ENCODE assay signal across 8 cellular contexts in the genomic region with DNA sequence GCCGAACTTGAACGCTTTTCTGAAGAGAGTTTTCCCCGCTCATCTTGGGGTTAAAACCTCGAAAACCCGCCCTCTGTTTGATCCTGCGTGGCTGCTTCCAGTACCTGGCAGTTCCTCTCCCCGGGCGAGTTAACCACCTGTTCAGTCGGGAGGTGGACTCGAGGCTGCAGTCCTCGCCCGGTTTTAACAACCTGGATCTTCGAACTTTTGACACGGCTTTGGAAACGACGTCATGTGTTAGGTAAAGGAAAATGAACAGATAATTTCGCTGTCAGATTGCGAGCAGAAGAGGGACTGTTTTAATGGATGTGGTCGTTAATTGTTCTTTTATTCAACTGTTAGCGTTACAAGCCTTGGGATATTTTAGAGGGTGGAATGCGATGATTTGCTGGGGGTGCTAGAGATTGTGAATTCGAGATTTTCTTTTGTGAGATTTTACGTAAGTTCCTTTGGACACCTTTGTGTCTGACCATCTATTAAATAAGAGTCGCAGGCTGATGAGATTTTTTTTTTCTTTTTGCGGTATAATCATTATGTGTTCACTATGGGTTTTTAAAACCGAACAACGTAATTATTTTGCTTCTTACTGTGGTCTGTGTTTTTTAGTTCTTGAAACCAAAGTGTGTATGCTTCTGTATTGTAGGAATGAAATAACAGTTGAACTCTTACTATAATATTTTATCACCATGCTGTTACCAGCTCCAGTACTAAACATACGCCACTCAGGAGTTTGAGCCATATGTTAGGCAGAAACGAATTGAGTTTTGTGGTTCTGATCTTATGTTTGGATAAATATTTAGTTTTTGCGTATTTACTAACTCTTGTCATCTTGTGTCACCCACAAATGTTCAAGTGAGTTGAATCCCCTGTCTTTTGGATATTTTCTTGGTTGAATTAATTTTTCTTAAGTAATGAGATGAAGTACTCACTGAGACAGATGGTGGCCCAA. TPM values are rescaled to one million over a fixed set of nuclear protein-coding genes. Genes with fewer than 3 reads are reported as not detected.
DNase-seq lines count a peak whose midpoint lies in the region; ATAC-seq, FAIRE-seq and TF ChIP-seq lines count a peak whose summit lies in the region.

No MANE protein-coding gene starts in this region.

- H3K4me1 ChIP-seq in right lobe of liver, result peaks cover 0 to 23% (median 0%) of the 10 kb centered on the region in 4 donors
- H3K4me1 ChIP-seq in testis, result peaks cover 13% of the 10 kb centered on the region

- WGBS in right lobe of liver (ENCODE audit: insufficient coverage, low coverage, low lambda C conversion rate, missing lambda C conversion rate), result under 1% methylated on average over 27 of the region's 30 CpGs
- WGBS in testis, 2 donors, result 2 to 3% methylated on average over 27 to 30 of the region's 30 CpGs

- FAIRE-seq in HTR-8/SVneo (lab: Jason Lieb, UNC), result no peak

- H3K9me3 ChIP-seq in right lobe of liver, result peaks cover 0 to 5% (median 0%) of the 10 kb centered on the region in 4 donors
- H3K9me3 ChIP-seq in testis, result no peaks in the 10 kb centered on the region

- peaks cover 29% of the 10 kb centered on the region for H3K36me3 Mint-ChIP-seq in activated CD4-positive, alpha-beta T cell treated with anti-CD3 and anti-CD28 coated beads for 36 hours (ENCODE audit: low read depth)

- peak overlapping the region; percentile 91 for H3K4me3 Mint-ChIP-seq in activated CD4-positive, alpha-beta T cell treated with anti-CD3 and anti-CD28 coated beads for 36 hours

- H3K4me3 ChIP-seq in right lobe of liver (peak overlapping the region; percentile 75 to 82 (median 78)), testis (peak overlapping the region; percentile 89 to 93)

- no peaks in the 10 kb centered on the region for H3K27me3 Mint-ChIP-seq in activated CD4-positive, alpha-beta T cell treated with anti-CD3 and anti-CD28 coated beads for 36 hours

- intact Hi-C loops in activated CD4-positive, alpha-beta T cell treated with anti-CD3 and anti-CD28 coated beads for 36 hours (cut with DNase I, micrococcal nuclease), result loop anchor here (1.0 to 10.0 kb wide), 18 partner anchors 45 to 940 kb away; partner anchors contain the start of genes CAB39L (in 2 of the 2), SETDB2 (in 2 of the 2), CDADC1 (in 1 of the 2) and CYSLTR2 (in 1 of the 2)
- intact Hi-C loops in right lobe of liver (cut with DNase I), result no loop called here
- intact Hi-C loops in testis (cut with DNase I; ENCODE audit: low total_unique reads), result no loop called here

- H3K27me3 ChIP-seq in right lobe of liver, result no peaks in the 10 kb centered on the region
- H3K27me3 ChIP-seq in testis, result no peaks in the 10 kb centered on the region

- H3K36me3 ChIP-seq in right lobe of liver, result no peaks in the 10 kb centered on the region
- no peaks in the 10 kb centered on the region for H3K36me3 ChIP-seq in testis (ENCODE audit: low read depth, missing control alignments)

- H3K4me1 Mint-ChIP-seq in activated CD4-positive, alpha-beta T cell treated with anti-CD3 and anti-CD28 coated beads for 36 hours, result peaks cover 42% of the 10 kb centered on the region

- CTCF ChIA-PET in activated CD4-positive, alpha-beta T cell treated with anti-CD3 and anti-CD28 coated beads for 36 hours (lab: Charles Lee), result interaction anchor here (2.0 kb wide), 1 partner anchor 17 kb away, joined by 4 read pairs; no protein-coding TSS in a partner anchor

- peak overlapping the region; percentile 96 to 99 (median 99) for H3K27ac ChIP-seq in right lobe of liver
- H3K27ac ChIP-seq in testis, result peak overlapping the region; percentile 94 to 96

- peak; percentile 54 for TF ChIP-seq POLR2A in right lobe of liver (IDR thresholded peaks at IDR 0.05)
- no peak for TF ChIP-seq POLR2A in testis (IDR thresholded peaks at IDR 0.05)

- H3K9me3 Mint-ChIP-seq in activated CD4-positive, alpha-beta T cell treated with anti-CD3 and anti-CD28 coated beads for 36 hours (ENCODE audit: low read depth), result peaks cover 26% of the 10 kb centered on the region

- H3K27ac Mint-ChIP-seq in activated CD4-positive, alpha-beta T cell treated with anti-CD3 and anti-CD28 coated beads for 36 hours, result peak overlapping the region; percentile 98

- peak; percentile 19 for ATAC-seq in activated CD4-positive, alpha-beta T cell treated with anti-CD3 and anti-CD28 coated beads for 36 hours
- ATAC-seq in HG02610 (IDR thresholded peaks at IDR 0.05; ENCODE audit: unreplicated experiment) (peak; percentile 8), right lobe of liver (peak; percentile 65 to 73 (median 72))

- TF ChIP-seq CTCF in right lobe of liver (IDR thresholded peaks at IDR 0.05) (no peak), testis (IDR thresholded peaks at IDR 0.05) (no peak)

- DNase-seq in activated CD4-positive, alpha-beta T cell treated with anti-CD3 and anti-CD28 coated beads for 36 hours, result no peak
- no peak for DNase-seq in activated CD4-positive, alpha-beta T cell treated with anti-CD3 and anti-CD28 coated beads for 4 hours
- DNase-seq in NCI-H748 (lab: John Stamatoyannopoulos, UW; ENCODE audit: unreplicated experiment) (peak; percentile 92), cerebellar cortex (ENCODE audit: low spot score) (peak; percentile 81), right lobe of liver (no peak), testis (peak; percentile 75), HTR-8/SVneo (ENCODE audit: insufficient read length, low spot score) (no peak)

- POLR2A ChIA-PET in activated CD4-positive, alpha-beta T cell treated with anti-CD3 and anti-CD28 coated beads for 36 hours (lab: Charles Lee), result interaction anchor here (1.3 to 1.5 kb wide), 2 partner anchors 92 to 444 kb away, joined by 4 to 6 read pairs; partner anchors contain the start of gene RCBTB2

RNA-seq across cellular contexts. Expression of gene FNDC3A, which starts 1.2 kb away (rescaled TPM):
- 10 to 100 TPM; 20.8 to 26.9 TPM for total RNA-seq in activated CD4-positive, alpha-beta T cell treated with anti-CD3 and anti-CD28 coated beads for 36 hours
- total RNA-seq in right lobe of liver (10 to 100 TPM; 43.4 to 53.2 (median 47.9) TPM), testis (10 to 100 TPM; 75.0 to 77.3 TPM)
- 52.5 TPM for polyA plus RNA-seq in testis (ENCODE audit: insufficient read depth, low read depth, low replicate concordance)

Comparison
In these comparisons a context has a peak if more than half of its experiments do, and no peak if none do; other contexts are left out.
1. ATAC-seq: peak in every context shown above with its lines; median percentile 72 in right lobe of liver; 19 in activated CD4-positive, alpha-beta T cell treated with anti-CD3 and anti-CD28 coated beads for 36 hours; 8 in HG02610.
2. DNase-seq: peak in NCI-H748 (single experiment), cerebellar cortex (single experiment) and testis (single experiment); none in activated CD4-positive, alpha-beta T cell treated with anti-CD3 and anti-CD28 coated beads for 36 hours (single experiment), activated CD4-positive, alpha-beta T cell treated with anti-CD3 and anti-CD28 coated beads for 4 hours (0 of 2), right lobe of liver (0 of 3) and HTR-8/SVneo (single experiment).
3. intact Hi-C loops: an anchor here in activated CD4-positive, alpha-beta T cell treated with anti-CD3 and anti-CD28 coated beads for 36 hours (1.0 to 10.0 kb wide); none called in right lobe of liver and testis.